1 cellular context compared by ENCODE assay signal in the genomic region with DNA sequence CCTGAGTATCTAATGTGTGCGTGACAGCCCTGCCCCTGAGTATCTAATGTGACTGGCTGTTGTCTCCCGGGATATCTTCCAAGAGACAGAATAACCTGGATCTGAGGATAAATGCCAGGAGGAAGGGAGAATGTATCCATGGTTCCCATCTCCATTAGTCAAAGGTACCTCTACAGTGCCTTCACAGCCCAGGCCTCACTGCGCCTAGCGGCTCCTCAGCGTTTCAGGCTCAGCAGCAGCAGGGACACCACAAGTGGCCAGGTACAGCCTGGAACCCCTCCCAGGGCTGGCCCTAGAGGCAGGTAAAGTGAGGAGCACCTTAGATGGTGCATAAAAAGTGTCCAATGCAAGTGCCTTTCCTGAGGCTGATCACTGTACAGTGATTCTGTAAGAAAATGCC.
TF ChIP-seq lines count a peak whose summit lies in the region.

No MANE protein-coding gene starts in this region.

TF ChIP-seq in IMR-90, 13 proteins besides CTCF, POLR2A, EP300 and RAD21 (continued from another document):
- TF ChIP-seq, protein P1, sequence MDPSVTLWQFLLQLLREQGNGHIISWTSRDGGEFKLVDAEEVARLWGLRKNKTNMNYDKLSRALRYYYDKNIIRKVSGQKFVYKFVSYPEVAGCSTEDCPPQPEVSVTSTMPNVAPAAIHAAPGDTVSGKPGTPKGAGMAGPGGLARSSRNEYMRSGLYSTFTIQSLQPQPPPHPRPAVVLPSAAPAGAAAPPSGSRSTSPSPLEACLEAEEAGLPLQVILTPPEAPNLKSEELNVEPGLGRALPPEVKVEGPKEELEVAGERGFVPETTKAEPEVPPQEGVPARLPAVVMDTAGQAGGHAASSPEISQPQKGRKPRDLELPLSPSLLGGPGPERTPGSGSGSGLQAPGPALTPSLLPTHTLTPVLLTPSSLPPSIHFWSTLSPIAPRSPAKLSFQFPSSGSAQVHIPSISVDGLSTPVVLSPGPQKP (IDR thresholded peaks at IDR 0.05; ENCODE audit: borderline replicate concordance, low read depth, low read length): no peak
- no peak for TF ChIP-seq FOS (IDR thresholded peaks at IDR 0.05; ENCODE audit: low read depth, low read length)
- TF ChIP-seq MXI1 (IDR thresholded peaks at IDR 0.05; ENCODE audit: borderline replicate concordance, low read depth, low read length): no peak
- no peak for TF ChIP-seq NFE2L2 (IDR thresholded peaks at IDR 0.05; ENCODE audit: low read depth, low read length)
- TF ChIP-seq MAZ (IDR thresholded peaks at IDR 0.05; ENCODE audit: borderline replicate concordance, low read depth, low read length): no peak
